ENCODE assay signal across 25 cellular contexts in genomic region chr2:194452504-194452903, GRCh38.
"Had no signal": no experiment of that assay in that cellular context is flagged by ENCODE, and none has a peak within 500 bp of the region (broad histone marks: within the 10 kb centered on the region; RNA-seq: fewer than 3 reads in every experiment).

No MANE protein-coding gene starts in this region.

- H3K27me3 ChIP-seq: colonic mucosa, dorsolateral prefrontal cortex, esophagus muscularis mucosa, esophagus squamous epithelium, gastrocnemius medialis, gastroesophageal sphincter, heart left ventricle, heart right ventricle had no signal

- H3K4me1 ChIP-seq: colonic mucosa, esophagus muscularis mucosa, esophagus squamous epithelium, gastrocnemius medialis, gastroesophageal sphincter, heart left ventricle, heart right ventricle had no signal

- H3K27ac ChIP-seq: colonic mucosa, coronary artery, dorsolateral prefrontal cortex, epithelial cell of prostate, esophagus muscularis mucosa, esophagus squamous epithelium, gastrocnemius medialis, gastroesophageal sphincter, heart left ventricle, heart right ventricle had no signal

- H3K36me3 ChIP-seq: colonic mucosa, esophagus muscularis mucosa, esophagus squamous epithelium, gastrocnemius medialis, gastroesophageal sphincter, heart left ventricle, heart right ventricle had no signal

- DNase-seq: colonic mucosa; cortex of kidney; dermis blood vessel endothelial cell; dorsolateral prefrontal cortex; effector CD4-positive, alpha-beta T cell; effector CD8-positive, alpha-beta T cell; effector memory CD4-positive, alpha-beta T cell; effector memory CD8-positive, alpha-beta T cell; endodermal cell; erythroblast; esophagus squamous epithelium; foreskin fibroblast; foreskin melanocyte; gastrocnemius medialis; glutamatergic neuron; head of caudate nucleus; heart left ventricle; heart right ventricle had no signal

- FAIRE-seq: endometrium, endothelial cell of umbilical vein had no signal

- H3K4me3 ChIP-seq: colonic mucosa, coronary artery, dorsolateral prefrontal cortex, esophagus muscularis mucosa, esophagus squamous epithelium, gastrocnemius medialis, gastroesophageal sphincter, heart left ventricle, heart right ventricle had no signal

- H3K9me3 ChIP-seq: colonic mucosa, esophagus muscularis mucosa, esophagus squamous epithelium, gastrocnemius medialis, gastroesophageal sphincter, heart right ventricle had no signal

- ATAC-seq: effector memory CD8-positive, alpha-beta T cell; esophagus mucosa; gastrocnemius medialis; gastroesophageal sphincter; heart left ventricle; heart right ventricle had no signal
